ENCODE assay signal across 16 cellular contexts in the genomic region with DNA sequence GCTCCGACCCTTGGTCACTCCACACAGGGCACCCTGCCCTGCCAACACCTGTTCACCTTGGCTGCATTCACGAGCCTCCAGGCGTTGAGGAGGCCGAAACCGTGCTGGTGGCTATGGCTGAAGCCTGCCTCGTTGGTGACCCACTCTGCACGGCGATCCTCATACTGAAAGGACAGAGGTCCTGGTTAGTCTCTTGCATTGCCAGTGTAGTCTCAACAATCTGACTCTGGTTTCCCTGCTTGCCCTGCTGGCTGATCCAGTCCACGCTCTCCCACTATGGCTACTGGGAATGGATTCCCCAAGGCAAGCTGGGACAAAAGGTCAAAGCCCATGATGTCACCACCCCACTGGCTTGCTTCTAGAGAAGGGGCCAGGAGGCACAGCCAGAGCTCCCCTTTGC. TPM values are rescaled to one million over a fixed set of nuclear protein-coding genes. Genes with fewer than 3 reads are reported as not detected.
DNase-seq lines count a peak whose midpoint lies in the region; ATAC-seq lines count a peak whose summit lies in the region.
"Had no signal": no experiment of that assay in that cellular context is flagged by ENCODE, and none has a peak within 500 bp of the region (broad histone marks: within the 10 kb centered on the region; RNA-seq: fewer than 3 reads in every experiment).

No MANE protein-coding gene starts in this region.

- H3K4me3 ChIP-seq in right cardiac atrium (ENCODE audit: low read length) (no peak overlapping the region), skeletal muscle tissue (ENCODE audit: low read length in 3 of 3) (no peak overlapping the region)
- H3K4me3 ChIP-seq: right lobe of liver had no signal

- peaks cover 7% of the 10 kb centered on the region for H3K4me1 Mint-ChIP-seq in memory B cell
- no peaks in the 10 kb centered on the region for H3K4me1 Mint-ChIP-seq in activated naive CD8-positive, alpha-beta T cell treated with anti-CD3 and anti-CD28 coated beads for 36 hours

- intact Hi-C loops in right cardiac atrium (cut with DNase I), result loop anchor here in 1 of 4 donors (5.0 kb wide), 1 partner anchor 37 kb away; no protein-coding TSS in a partner anchor
- intact Hi-C loops in cardiac septum (cut with DNase I), result no loop called here

- H3K9ac ChIP-seq in skeletal muscle tissue (ENCODE audit: low read depth in 1 of 3, low read length in 3 of 3), result peak overlapping the region in 2 of 3 donors; percentile 42 to 47

- H3K4me3 Mint-ChIP-seq in memory B cell, result no peak overlapping the region
- H3K4me3 Mint-ChIP-seq in activated naive CD8-positive, alpha-beta T cell treated with anti-CD3 and anti-CD28 coated beads for 36 hours, result no peak overlapping the region
- H3K4me3 Mint-ChIP-seq: stimulated activated naive CD8-positive, alpha-beta T cell treated with anti-CD3 and anti-CD28 coated beads, Interleukin-15, Interleukin-2, amounts not matched to agents 100 ng/mL and 50 ng/mL, for 24 hours; T-cell had no signal

- peak overlapping the region; percentile 81 for H3K27ac ChIP-seq in right cardiac atrium (ENCODE audit: low read length)
- peak overlapping the region; percentile 92 for H3K27ac ChIP-seq in skeletal muscle tissue (ENCODE audit: low read depth, low read length)

- peaks cover 55 to 60% (median 55%) of the 10 kb centered on the region in 3 donors for H3K36me3 ChIP-seq in skeletal muscle tissue (ENCODE audit: control insufficient read depth in 3 of 3, insufficient read depth in 3 of 3, low read length in 3 of 3)

- H3K4me1 ChIP-seq in right cardiac atrium (ENCODE audit: control insufficient read depth, insufficient read depth, low read length) (peaks cover 34% of the 10 kb centered on the region), skeletal muscle tissue (ENCODE audit: control insufficient read depth in 3 of 3, insufficient read depth in 3 of 3, low read length in 3 of 3) (peaks cover 56 to 60% (median 58%) of the 10 kb centered on the region in 3 donors)
- H3K4me1 ChIP-seq: right lobe of liver had no signal

- H3K27ac Mint-ChIP-seq in memory B cell, result peak overlapping the region; percentile 65
- no peak overlapping the region for H3K27ac Mint-ChIP-seq in activated naive CD8-positive, alpha-beta T cell treated with anti-CD3 and anti-CD28 coated beads for 36 hours
- H3K27ac Mint-ChIP-seq: stimulated activated naive CD8-positive, alpha-beta T cell treated with anti-CD3 and anti-CD28 coated beads, Interleukin-15, Interleukin-2, amounts not matched to agents 100 ng/mL and 50 ng/mL, for 24 hours had no signal

- DNase-seq in right cardiac atrium, result peak; percentile 51 to 69 (median 60)
- DNase-seq in cardiac septum (ENCODE audit: low spot score), result no peak
- no peak for DNase-seq in memory B cell (ENCODE audit: low spot score in 2 of 2)
- DNase-seq in NCI-H524 treated with DMSO at 0.1 percent for 48 hours (lab: John Stamatoyannopoulos, UW), result no peak
- no peak for DNase-seq in activated naive CD8-positive, alpha-beta T cell treated with anti-CD3 and anti-CD28 coated beads for 36 hours
- DNase-seq in LoVo (ENCODE audit: low spot score), result no peak
- DNase-seq: AML-193; effector memory CD4-positive, alpha-beta T cell; midbrain; right lobe of liver; T-cell had no signal

- no peak for ATAC-seq in right cardiac atrium
- no peak for ATAC-seq in memory B cell (ENCODE audit: low read depth)
- no peak for ATAC-seq in HG03354 (IDR thresholded peaks at IDR 0.05; ENCODE audit: poor library complexity, severe bottlenecking, unreplicated experiment)
- ATAC-seq: HCT116, Panc1, right lobe of liver, T-cell had no signal

- H3K27me3 Mint-ChIP-seq in memory B cell, result no peaks in the 10 kb centered on the region
- H3K27me3 Mint-ChIP-seq in activated naive CD8-positive, alpha-beta T cell treated with anti-CD3 and anti-CD28 coated beads for 36 hours, result no peaks in the 10 kb centered on the region
- H3K27me3 Mint-ChIP-seq: stimulated activated naive CD8-positive, alpha-beta T cell treated with anti-CD3 and anti-CD28 coated beads, Interleukin-15, Interleukin-2, amounts not matched to agents 100 ng/mL and 50 ng/mL, for 24 hours; T-cell had no signal

- H3K9me3 ChIP-seq in right cardiac atrium (ENCODE audit: control insufficient read depth, low read length), result no peaks in the 10 kb centered on the region
- H3K9me3 ChIP-seq in skeletal muscle tissue (ENCODE audit: control insufficient read depth in 3 of 3, low read length in 3 of 3), result no peaks in the 10 kb centered on the region
- H3K9me3 ChIP-seq: right lobe of liver had no signal

- peaks cover 44% of the 10 kb centered on the region for H3K36me3 Mint-ChIP-seq in memory B cell
- peaks cover 16% of the 10 kb centered on the region for H3K36me3 Mint-ChIP-seq in activated naive CD8-positive, alpha-beta T cell treated with anti-CD3 and anti-CD28 coated beads for 36 hours

- no peaks in the 10 kb centered on the region for H3K27me3 ChIP-seq in right cardiac atrium (ENCODE audit: control insufficient read depth, insufficient read depth)
- H3K27me3 ChIP-seq in skeletal muscle tissue (ENCODE audit: control insufficient read depth in 3 of 3, insufficient read depth in 3 of 3, low read length in 3 of 3), result no peaks in the 10 kb centered on the region
- H3K27me3 ChIP-seq: right lobe of liver had no signal

- 79% methylated on average over 9 of the region's 9 CpGs for WGBS in right cardiac atrium

- H3K9me3 Mint-ChIP-seq in memory B cell, result no peaks in the 10 kb centered on the region
- no peaks in the 10 kb centered on the region for H3K9me3 Mint-ChIP-seq in activated naive CD8-positive, alpha-beta T cell treated with anti-CD3 and anti-CD28 coated beads for 36 hours
- H3K9me3 Mint-ChIP-seq: stimulated activated naive CD8-positive, alpha-beta T cell treated with anti-CD3 and anti-CD28 coated beads, Interleukin-15, Interleukin-2, amounts not matched to agents 100 ng/mL and 50 ng/mL, for 24 hours; T-cell had no signal

RNA-seq across cellular contexts. Expression of a gene that starts 12.9 kb away (rescaled TPM):
- 10 to 100 TPM; 28.2 to 39.2 (median 30.5) TPM for total RNA-seq in right cardiac atrium
- polyA plus RNA-seq in right cardiac atrium, result 25.7 TPM
- 45.5 TPM for total RNA-seq in cardiac septum
- total RNA-seq in skeletal muscle tissue, result 16.2 TPM
- 10 to 100 TPM; 85.0 to 85.9 TPM for total RNA-seq in activated naive CD8-positive, alpha-beta T cell treated with anti-CD3 and anti-CD28 coated beads for 36 hours

RNA-seq across cellular contexts. Expression of a gene that starts 13.5 kb away (rescaled TPM):
- total RNA-seq in right cardiac atrium (10 to 100 TPM; 20.6 to 23.8 (median 22.3) TPM), cardiac septum (27.6 TPM), skeletal muscle tissue (8.9 TPM)
- polyA plus RNA-seq in right cardiac atrium, result 8.0 TPM
- total RNA-seq in activated naive CD8-positive, alpha-beta T cell treated with anti-CD3 and anti-CD28 coated beads for 36 hours, result 10 to 100 TPM; 16.6 to 17.3 TPM

RNA-seq across cellular contexts. Expression of a gene that starts 19.8 kb away (rescaled TPM):
- total RNA-seq in right cardiac atrium (1,000 to 10,000 TPM in 1 of 4 donors, 100 to 1,000 TPM in 3; 414 to 1,307 (median 766) TPM), cardiac septum (317 TPM), skeletal muscle tissue (103 TPM)
- polyA plus RNA-seq in right cardiac atrium, result 987 TPM
- total RNA-seq in activated naive CD8-positive, alpha-beta T cell treated with anti-CD3 and anti-CD28 coated beads for 36 hours, result 1 to 10 TPM; 2.0 TPM

RNA-seq across cellular contexts. Expression of a gene that starts 40.5 kb away (rescaled TPM):
- 10 to 100 TPM; 34.6 to 57.4 (median 40.8) TPM for total RNA-seq in right cardiac atrium
- 28.6 TPM for polyA plus RNA-seq in right cardiac atrium
- total RNA-seq in cardiac septum, result 25.3 TPM
- total RNA-seq in skeletal muscle tissue, result 16.2 TPM
- total RNA-seq in activated naive CD8-positive, alpha-beta T cell treated with anti-CD3 and anti-CD28 coated beads for 36 hours, result 1 to 10 TPM; 8.0 to 8.7 TPM

Comparison
In these comparisons a context has a peak if more than half of its experiments do, and no peak if none do; other contexts are left out.
1. DNase-seq: peak in right cardiac atrium (3 of 3); none in cardiac septum (single experiment), memory B cell (0 of 2), NCI-H524 treated with DMSO at 0.1 percent for 48 hours (single experiment), activated naive CD8-positive, alpha-beta T cell treated with anti-CD3 and anti-CD28 coated beads for 36 hours (single experiment) and LoVo (single experiment).
2. RNA of a gene that starts 19.8 kb away (total RNA-seq): 414 to 1,307 TPM in right cardiac atrium, 317 TPM in cardiac septum (single experiment) and 103 TPM in skeletal muscle tissue (single experiment); 2.0 TPM in activated naive CD8-positive, alpha-beta T cell treated with anti-CD3 and anti-CD28 coated beads for 36 hours; every median in the first group is over 10 times any median in the second.